Comparison of ENCODE assay signal across 11 cellular contexts in genomic region chr14:33916663-33917565, GRCh38. TPM values are rescaled to one million over a fixed set of nuclear protein-coding genes. Genes with fewer than 3 reads are reported as not detected.
A peak's percentile ranks its signal among the peaks of the same experiment; 100 is the strongest.
DNase-seq lines count a peak whose midpoint lies in the region; ATAC-seq and TF ChIP-seq lines count a peak whose summit lies in the region.
"Had no signal": no experiment of that assay in that cellular context is flagged by ENCODE, and none has a peak within 500 bp of the region (broad histone marks: within the 10 kb centered on the region; RNA-seq: fewer than 3 reads in every experiment).

No MANE protein-coding gene starts in this region.

- H3K27ac Mint-ChIP-seq in stimulated activated naive B cell treated with anti-CD40 and anti-IgM and Interleukin-4, amounts not matched to agents 10 μg/mL and 1 μg/mL and 100 μg/mL, for 72 hours: peak overlapping the region; percentile 9
- H3K27ac Mint-ChIP-seq in activated naive CD8-positive, alpha-beta T cell treated with anti-CD3 and anti-CD28 coated beads, Interleukin-2, amount 50 U/mL, for 24 hours: no peak overlapping the region
- H3K27ac Mint-ChIP-seq in activated CD4-positive, alpha-beta T cell treated with anti-CD3 and anti-CD28 coated beads, Interleukin-2, amount 10 ng/mL, durations not matched to agents 7 days and 5 days: no peak overlapping the region

- no peaks in the 10 kb centered on the region for H3K4me1 Mint-ChIP-seq in stimulated activated naive B cell treated with anti-CD40 and anti-IgM and Interleukin-4, amounts not matched to agents 10 μg/mL and 1 μg/mL and 100 μg/mL, for 72 hours
- H3K4me1 Mint-ChIP-seq in activated naive CD8-positive, alpha-beta T cell treated with anti-CD3 and anti-CD28 coated beads, Interleukin-2, amount 50 U/mL, for 24 hours: no peaks in the 10 kb centered on the region
- H3K4me1 Mint-ChIP-seq in activated CD4-positive, alpha-beta T cell treated with anti-CD3 and anti-CD28 coated beads, Interleukin-2, amount 10 ng/mL, durations not matched to agents 7 days and 5 days: peaks cover 10% of the 10 kb centered on the region

- no peak overlapping the region for H3K4me3 ChIP-seq in astrocyte of the cerebellum (ENCODE audit: low read depth, low read length)
- H3K4me3 ChIP-seq: dorsolateral prefrontal cortex had no signal

- H3K9me3 Mint-ChIP-seq in stimulated activated naive B cell treated with anti-CD40 and anti-IgM and Interleukin-4, amounts not matched to agents 10 μg/mL and 1 μg/mL and 100 μg/mL, for 72 hours: no peaks in the 10 kb centered on the region
- no peaks in the 10 kb centered on the region for H3K9me3 Mint-ChIP-seq in activated naive CD8-positive, alpha-beta T cell treated with anti-CD3 and anti-CD28 coated beads, Interleukin-2, amount 50 U/mL, for 24 hours
- peaks cover 3% of the 10 kb centered on the region for H3K9me3 Mint-ChIP-seq in activated CD4-positive, alpha-beta T cell treated with anti-CD3 and anti-CD28 coated beads, Interleukin-2, amount 10 ng/mL, durations not matched to agents 7 days and 5 days

- H3K27me3 Mint-ChIP-seq in stimulated activated naive B cell treated with anti-CD40 and anti-IgM and Interleukin-4, amounts not matched to agents 10 μg/mL and 1 μg/mL and 100 μg/mL, for 72 hours: peaks cover 0 to 4% of the 10 kb centered on the region in 2 donors
- H3K27me3 Mint-ChIP-seq in activated naive CD8-positive, alpha-beta T cell treated with anti-CD3 and anti-CD28 coated beads, Interleukin-2, amount 50 U/mL, for 24 hours: peaks cover 2% of the 10 kb centered on the region
- peaks cover 3% of the 10 kb centered on the region for H3K27me3 Mint-ChIP-seq in activated CD4-positive, alpha-beta T cell treated with anti-CD3 and anti-CD28 coated beads, Interleukin-2, amount 10 ng/mL, durations not matched to agents 7 days and 5 days

- POLR2A ChIA-PET in activated CD4-positive, alpha-beta T cell treated with anti-CD3 and anti-CD28 coated beads, Interleukin-2, amount 10 ng/mL, durations not matched to agents 7 days and 5 days (lab: Charles Lee): interaction anchor here (0.5 kb wide), 1 partner anchor 283 kb away, joined by 3 read pairs; no protein-coding TSS in a partner anchor

- CTCF ChIA-PET in activated CD4-positive, alpha-beta T cell treated with anti-CD3 and anti-CD28 coated beads, Interleukin-2, amount 10 ng/mL, durations not matched to agents 7 days and 5 days (lab: Charles Lee): no interaction called here

- ATAC-seq in left ventricle myocardium superior (peak; percentile 73), GM18868 (IDR thresholded peaks at IDR 0.05; ENCODE audit: unreplicated experiment) (no peak)
- no peak for ATAC-seq in stimulated activated naive B cell treated with anti-CD40 and anti-IgM and Interleukin-4, amounts not matched to agents 10 μg/mL and 1 μg/mL and 100 μg/mL, for 72 hours (replicated peaks)
- ATAC-seq in activated naive CD8-positive, alpha-beta T cell treated with anti-CD3 and anti-CD28 coated beads, Interleukin-2, amount 50 U/mL, for 24 hours: no peak

- no peak for TF ChIP-seq CTCF in astrocyte of the cerebellum (IDR thresholded peaks at IDR 0.05; ENCODE audit: low read depth, low read length, missing control alignments)

- H3K4me3 Mint-ChIP-seq in stimulated activated naive B cell treated with anti-CD40 and anti-IgM and Interleukin-4, amounts not matched to agents 10 μg/mL and 1 μg/mL and 100 μg/mL, for 72 hours: no peak overlapping the region
- H3K4me3 Mint-ChIP-seq in activated naive CD8-positive, alpha-beta T cell treated with anti-CD3 and anti-CD28 coated beads, Interleukin-2, amount 50 U/mL, for 24 hours: no peak overlapping the region
- H3K4me3 Mint-ChIP-seq in activated CD4-positive, alpha-beta T cell treated with anti-CD3 and anti-CD28 coated beads, Interleukin-2, amount 10 ng/mL, durations not matched to agents 7 days and 5 days: no peak overlapping the region

- H3K36me3 Mint-ChIP-seq in stimulated activated naive B cell treated with anti-CD40 and anti-IgM and Interleukin-4, amounts not matched to agents 10 μg/mL and 1 μg/mL and 100 μg/mL, for 72 hours: no peaks in the 10 kb centered on the region
- H3K36me3 Mint-ChIP-seq in activated naive CD8-positive, alpha-beta T cell treated with anti-CD3 and anti-CD28 coated beads, Interleukin-2, amount 50 U/mL, for 24 hours (ENCODE audit: low read depth): no peaks in the 10 kb centered on the region
- H3K36me3 Mint-ChIP-seq in activated CD4-positive, alpha-beta T cell treated with anti-CD3 and anti-CD28 coated beads, Interleukin-2, amount 10 ng/mL, durations not matched to agents 7 days and 5 days (ENCODE audit: low read depth): peaks cover 2% of the 10 kb centered on the region

- DNase-seq in HT1080 (ENCODE audit: low read depth) (peak; percentile 35), astrocyte of the cerebellum (ENCODE audit: low read depth) (peak; percentile 26), left ventricle myocardium superior (no peak), KG1 (lab: John Stamatoyannopoulos, UW) (no peak)
- DNase-seq in stimulated activated naive B cell treated with anti-CD40 and anti-IgM and Interleukin-4, amounts not matched to agents 10 μg/mL and 1 μg/mL and 100 μg/mL, for 72 hours: no peak
- no peak for DNase-seq in activated naive CD8-positive, alpha-beta T cell treated with anti-CD3 and anti-CD28 coated beads, Interleukin-2, amount 50 U/mL, for 24 hours
- DNase-seq in activated CD4-positive, alpha-beta T cell treated with anti-CD3 and anti-CD28 coated beads, Interleukin-2, amount 10 ng/mL, durations not matched to agents 7 days and 5 days: no peak
- DNase-seq: stimulated activated CD4-positive, alpha-beta T cell treated with anti-CD3 and anti-CD28 coated beads, Interleukin-12 subunit alpha, Interleukin-12 subunit beta, amount 100 ng/mL, for 4 hours; substantia nigra had no signal

- in situ Hi-C loops in astrocyte of the cerebellum (cut with HindIII; ENCODE audit: low sequenced_read_pairs): no loop called here

- intact Hi-C loops in left ventricle myocardium superior (cut with micrococcal nuclease): no loop called here

RNA-seq across cellular contexts. Expression of gene EGLN3, which starts 34.0 kb away (rescaled TPM):
- not detected in 2 replicates for total RNA-seq in HT1080 (2014; rRNA removed; shearing (Covaris generic))
- 0.37 and 0.64 TPM in 2 replicates for polyA plus RNA-seq in HT1080 (2015; cell fraction: cytosol; rRNA removed)
- 0.23 and 1.2 TPM in 2 replicates for polyA plus RNA-seq in HT1080 (2015; cell fraction: nucleus; rRNA removed)
- total RNA-seq in left ventricle myocardium superior: 133 TPM
- 10 to 100 TPM; 18.2 to 18.6 TPM for total RNA-seq in activated CD4-positive, alpha-beta T cell treated with anti-CD3 and anti-CD28 coated beads, Interleukin-2, amount 10 ng/mL, durations not matched to agents 7 days and 5 days

Comparison
In these comparisons a context has a peak if more than half of its experiments do, and no peak if none do; other contexts are left out.
1. DNase-seq: peak in HT1080 (single experiment) and astrocyte of the cerebellum (single experiment); none in left ventricle myocardium superior (single experiment), stimulated activated naive B cell treated with anti-CD40 and anti-IgM and Interleukin-4, amounts not matched to agents 10 μg/mL and 1 μg/mL and 100 μg/mL, for 72 hours (single experiment), KG1 (single experiment), activated naive CD8-positive, alpha-beta T cell treated with anti-CD3 and anti-CD28 coated beads, Interleukin-2, amount 50 U/mL, for 24 hours (single experiment) and activated CD4-positive, alpha-beta T cell treated with anti-CD3 and anti-CD28 coated beads, Interleukin-2, amount 10 ng/mL, durations not matched to agents 7 days and 5 days (single experiment).
2. RNA of gene EGLN3, which starts 34.0 kb away (total RNA-seq): 133 TPM in left ventricle myocardium superior (single experiment) and 18.2 to 18.6 TPM in activated CD4-positive, alpha-beta T cell treated with anti-CD3 and anti-CD28 coated beads, Interleukin-2, amount 10 ng/mL, durations not matched to agents 7 days and 5 days; not detected in HT1080; every median in the first group is over 10 times any median in the second.